8 cellular contexts compared by ENCODE assay signal in the genomic region with DNA sequence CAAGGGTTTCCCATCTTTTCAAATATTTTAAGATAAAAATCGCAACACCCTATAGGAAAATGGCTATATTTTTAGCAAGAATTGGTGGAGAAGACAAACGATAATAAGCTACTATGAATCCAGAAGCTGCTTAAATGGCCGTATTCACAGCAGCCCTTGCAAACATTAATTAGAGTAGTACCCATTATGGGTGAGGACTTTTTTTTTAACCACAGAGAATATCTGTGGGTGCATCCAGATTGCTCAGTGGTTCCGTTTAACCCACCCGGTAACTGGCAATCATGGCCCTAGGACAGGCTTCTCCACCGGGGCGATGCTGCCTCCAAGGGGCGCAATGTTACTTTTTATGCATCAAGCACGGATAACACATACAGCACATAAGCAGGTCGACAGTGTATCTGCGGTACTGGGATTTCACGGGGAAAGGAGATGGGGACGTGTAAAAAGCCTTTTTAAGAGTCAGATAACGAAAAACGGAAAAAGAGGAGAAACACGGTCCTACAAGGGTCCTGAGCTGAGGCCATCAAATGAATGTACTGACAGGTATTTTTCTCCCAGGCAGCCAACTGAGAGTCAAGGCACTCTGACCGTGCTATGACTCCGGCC. TPM values are rescaled to one million over a fixed set of nuclear protein-coding genes. Genes with fewer than 3 reads are reported as not detected.
DNase-seq lines count a peak whose midpoint lies in the region; ATAC-seq and TF ChIP-seq lines count a peak whose summit lies in the region.

No MANE protein-coding gene starts in this region.

- in situ Hi-C loops in brain microvascular endothelial cell (cut with HindIII; ENCODE audit: low pct_ligation_motif_present, low sequenced_read_pairs), result no loop called here

- no peaks in the 10 kb centered on the region for H3K9me3 ChIP-seq in NT2/D1 (ENCODE audit: insufficient read depth, low read length)

- H3K27ac ChIP-seq in brain microvascular endothelial cell, result no peak overlapping the region

- no peaks in the 10 kb centered on the region for H3K36me3 Mint-ChIP-seq in stimulated activated effector memory CD8-positive, alpha-beta T cell treated with anti-CD3 and anti-CD28 coated beads, Interleukin-12 subunit alpha, Interleukin-12 subunit beta, amount 100 ng/mL, for 72 hours

- no peaks in the 10 kb centered on the region for H3K9me3 Mint-ChIP-seq in stimulated activated effector memory CD8-positive, alpha-beta T cell treated with anti-CD3 and anti-CD28 coated beads, Interleukin-12 subunit alpha, Interleukin-12 subunit beta, amount 100 ng/mL, for 72 hours

- H3K9ac ChIP-seq in NT2/D1 (ENCODE audit: insufficient read length, low read depth), result peak overlapping the region; percentile 74

- TF ChIP-seq CTCF in GM12872 (IDR thresholded peaks at IDR 0.05; ENCODE audit: insufficient read depth, low read depth, low read length) (peak; percentile 29; the same call in 2 of the 3 replicates), brain microvascular endothelial cell (IDR thresholded peaks at IDR 0.05; ENCODE audit: low read depth, low read length, missing control alignments) (peak; percentile 36)

- H3K4me1 ChIP-seq in NT2/D1 (ENCODE audit: insufficient read depth, insufficient read length), result peaks cover 3% of the 10 kb centered on the region

- peak overlapping the region; percentile 72 for H3K4me3 Mint-ChIP-seq in stimulated activated effector memory CD8-positive, alpha-beta T cell treated with anti-CD3 and anti-CD28 coated beads, Interleukin-12 subunit alpha, Interleukin-12 subunit beta, amount 100 ng/mL, for 72 hours

- H3K36me3 ChIP-seq in NT2/D1 (ENCODE audit: insufficient read depth, insufficient read length, low read length), result no peaks in the 10 kb centered on the region
- no peaks in the 10 kb centered on the region for H3K36me3 ChIP-seq in brain microvascular endothelial cell (replicated peaks)

- peaks cover 31% of the 10 kb centered on the region for H3K27me3 ChIP-seq in NT2/D1 (ENCODE audit: insufficient read depth, insufficient read length)
- H3K27me3 ChIP-seq in brain microvascular endothelial cell (replicated peaks), result peaks cover 48% of the 10 kb centered on the region

- DNase-seq in 8988T (peak; percentile 20), NT2/D1 (ENCODE audit: low read depth, low spot score) (no peak), brain microvascular endothelial cell (no peak), left kidney (ENCODE audit: low read depth, low spot score) (peak; percentile 67), ureter (ENCODE audit: low spot score) (no peak)
- peak in 1 of 2 donors; percentile 54 for DNase-seq in stimulated activated effector memory CD8-positive, alpha-beta T cell treated with anti-CD3 and anti-CD28 coated beads, Interleukin-12 subunit alpha, Interleukin-12 subunit beta, amount 100 ng/mL, for 72 hours (ENCODE audit: low spot score in 2 of 2)

- no peak overlapping the region for H3K27ac Mint-ChIP-seq in stimulated activated effector memory CD8-positive, alpha-beta T cell treated with anti-CD3 and anti-CD28 coated beads, Interleukin-12 subunit alpha, Interleukin-12 subunit beta, amount 100 ng/mL, for 72 hours

- H3K4me1 Mint-ChIP-seq in stimulated activated effector memory CD8-positive, alpha-beta T cell treated with anti-CD3 and anti-CD28 coated beads, Interleukin-12 subunit alpha, Interleukin-12 subunit beta, amount 100 ng/mL, for 72 hours, result peaks cover 33% of the 10 kb centered on the region

- ATAC-seq in stimulated activated effector memory CD8-positive, alpha-beta T cell treated with anti-CD3 and anti-CD28 coated beads, Interleukin-12 subunit alpha, Interleukin-12 subunit beta, amount 100 ng/mL, for 72 hours, result peak; percentile 61
- no peak for ATAC-seq in GM19452 (IDR thresholded peaks at IDR 0.05; ENCODE audit: unreplicated experiment)

- H3K4me3 ChIP-seq in NT2/D1 (ENCODE audit: insufficient read length, low read depth) (peak overlapping the region; percentile 66), brain microvascular endothelial cell (ENCODE audit: low read depth, low read length) (peak overlapping the region; percentile 63)

RNA-seq across cellular contexts. Expression of gene TMEM266, which starts 1.0 kb away (rescaled TPM):
- total RNA-seq in ureter, result 0.52 TPM

RNA-seq across cellular contexts. Expression of gene NRG4, which starts 46.6 kb away (rescaled TPM):
- total RNA-seq in ureter, result 16.3 TPM

Comparison
In these comparisons a context has a peak if more than half of its experiments do, and no peak if none do; other contexts are left out.
1. DNase-seq: peak in 8988T (single experiment) and left kidney (single experiment); none in NT2/D1 (single experiment), brain microvascular endothelial cell (single experiment) and ureter (single experiment).